ENCODE assay signal across 8 cellular contexts in genomic region chr19:48415395-48415794, GRCh38.
A peak's percentile ranks its signal among the peaks of the same experiment; 100 is the strongest.
DNase-seq lines count a peak whose midpoint lies in the region; ATAC-seq lines count a peak whose summit lies in the region.

No MANE protein-coding gene starts in this region.

- DNase-seq in NK-92 treated with Interleukin-12 subunit alpha and Interleukin-12 subunit beta, amount 100 ng/mL, for 24 hours (lab: John Stamatoyannopoulos, UW) = peak; percentile 59
- DNase-seq in NK-92 (lab: John Stamatoyannopoulos, UW; ENCODE audit: unreplicated experiment) (no peak), T-helper 1 cell (peak; percentile 63 to 82 (median 74)), amniotic epithelial cell (ENCODE audit: low read depth) (peak; percentile 66), iPS-NIHi7 (ENCODE audit: extremely low spot score) (peak; percentile 71)
- DNase-seq in stimulated activated CD4-positive, alpha-beta T cell treated with anti-CD3 and anti-CD28 coated beads, Interleukin-4, amount 100 ng/mL, for 4 hours = peak; percentile 58 to 60

- ATAC-seq in HG03457 (IDR thresholded peaks at IDR 0.05; ENCODE audit: unreplicated experiment) (no peak), HG03432 (IDR thresholded peaks at IDR 0.05; ENCODE audit: unreplicated experiment) (no peak)
